Comparison of ENCODE assay signal across 8 cellular contexts in genomic region chrX:9466711-9467110, GRCh38. TPM values are rescaled to one million over a fixed set of nuclear protein-coding genes. Genes with fewer than 3 reads are reported as not detected.
A peak's percentile ranks its signal among the peaks of the same experiment; 100 is the strongest.
DNase-seq lines count a peak whose midpoint lies in the region; ATAC-seq and TF ChIP-seq lines count a peak whose summit lies in the region.

No MANE protein-coding gene starts in this region.

- H3K4me3 ChIP-seq in heart right ventricle (peak overlapping the region in 8 of 10 donors; percentile 67 to 77 (median 72)), vagina (peak overlapping the region; percentile 63 to 67)

- 71 to 73% methylated on average over 7 of the region's 7 CpGs for WGBS in heart right ventricle, 2 donors

- H3K4me1 ChIP-seq in heart right ventricle (peaks cover 0 to 46% (median 14%) of the 10 kb centered on the region in 9 donors), vagina (peaks cover 44% of the 10 kb centered on the region)

- H3K36me3 ChIP-seq in heart right ventricle, result no peaks in the 10 kb centered on the region
- H3K36me3 ChIP-seq in vagina, result no peaks in the 10 kb centered on the region

- H3K36me3 Mint-ChIP-seq in activated naive CD8-positive, alpha-beta T cell treated with anti-CD3 and anti-CD28 coated beads, Interleukin-2, amount 50 U/mL, for 24 hours (ENCODE audit: low read depth), result peaks cover 18% of the 10 kb centered on the region
- H3K36me3 Mint-ChIP-seq in memory B cell, result peaks cover 7% of the 10 kb centered on the region

- no peaks in the 10 kb centered on the region for H3K9me3 Mint-ChIP-seq in activated naive CD8-positive, alpha-beta T cell treated with anti-CD3 and anti-CD28 coated beads, Interleukin-2, amount 50 U/mL, for 24 hours
- no peaks in the 10 kb centered on the region for H3K9me3 Mint-ChIP-seq in memory B cell

- H3K4me1 Mint-ChIP-seq in activated naive CD8-positive, alpha-beta T cell treated with anti-CD3 and anti-CD28 coated beads, Interleukin-2, amount 50 U/mL, for 24 hours, result peaks cover 49% of the 10 kb centered on the region
- peaks cover 20% of the 10 kb centered on the region for H3K4me1 Mint-ChIP-seq in memory B cell

- ATAC-seq in heart right ventricle (no peak), left ventricle myocardium superior (no peak), memory B cell (ENCODE audit: low read depth) (no peak)
- no peak for ATAC-seq in activated naive CD8-positive, alpha-beta T cell treated with anti-CD3 and anti-CD28 coated beads, Interleukin-2, amount 50 U/mL, for 24 hours

- peaks cover 0 to 78% (median 0%) of the 10 kb centered on the region in 7 donors for H3K27me3 ChIP-seq in heart right ventricle
- no peaks in the 10 kb centered on the region for H3K27me3 ChIP-seq in vagina

- H3K27ac Mint-ChIP-seq in activated naive CD8-positive, alpha-beta T cell treated with anti-CD3 and anti-CD28 coated beads, Interleukin-2, amount 50 U/mL, for 24 hours, result peak overlapping the region; percentile 54
- peak overlapping the region; percentile 14 for H3K27ac Mint-ChIP-seq in memory B cell

- TF ChIP-seq CTCF in heart right ventricle (IDR thresholded peaks at IDR 0.05) (no peak), vagina (IDR thresholded peaks at IDR 0.05) (no peak)

- no peak for TF ChIP-seq POLR2A in vagina (IDR thresholded peaks at IDR 0.05)

- peak overlapping the region; percentile 81 for H3K4me3 Mint-ChIP-seq in activated naive CD8-positive, alpha-beta T cell treated with anti-CD3 and anti-CD28 coated beads, Interleukin-2, amount 50 U/mL, for 24 hours
- H3K4me3 Mint-ChIP-seq in memory B cell, result peak overlapping the region; percentile 75

- intact Hi-C loops in heart right ventricle (cut with DNase I) (loop anchor here in 5 of 10 donors (10.0 kb wide), 5 partner anchors 68 to 208 kb away; no protein-coding TSS in a partner anchor), left ventricle myocardium superior (cut with micrococcal nuclease) (no loop called here), vagina (cut with DNase I) (no loop called here)

- peaks cover 3% of the 10 kb centered on the region for H3K27me3 Mint-ChIP-seq in activated naive CD8-positive, alpha-beta T cell treated with anti-CD3 and anti-CD28 coated beads, Interleukin-2, amount 50 U/mL, for 24 hours
- H3K27me3 Mint-ChIP-seq in memory B cell, result no peaks in the 10 kb centered on the region

- H3K9me3 ChIP-seq in heart right ventricle (no peaks in the 10 kb centered on the region), vagina (no peaks in the 10 kb centered on the region)

- peak overlapping the region in 1 of 10 donors; percentile 83 for H3K27ac ChIP-seq in heart right ventricle
- H3K27ac ChIP-seq in vagina, result no peak overlapping the region

- no peak for DNase-seq in heart right ventricle
- no peak for DNase-seq in left ventricle myocardium superior
- no peak for DNase-seq in activated naive CD8-positive, alpha-beta T cell treated with anti-CD3 and anti-CD28 coated beads, Interleukin-2, amount 50 U/mL, for 24 hours
- no peak for DNase-seq in memory B cell (ENCODE audit: low spot score in 2 of 2)
- DNase-seq in vagina (ENCODE audit: extremely low spot score in 2 of 2), result no peak
- no peak for DNase-seq in SW480 (ENCODE audit: low spot score)
- DNase-seq in DMS153 treated with DMSO at 0.1 percent for 48 hours (lab: John Stamatoyannopoulos, UW; ENCODE audit: unreplicated experiment), result no peak
- DNase-seq in NCI-H748 (lab: John Stamatoyannopoulos, UW; ENCODE audit: unreplicated experiment), result no peak

RNA-seq across cellular contexts. Expression of gene TBL1X, which starts 1.9 kb away (rescaled TPM):
- 10 to 100 TPM in 5 of 10 donors, 1 to 10 TPM in 5; 6.5 to 14.1 (median 10.2) TPM for total RNA-seq in heart right ventricle
- polyA plus RNA-seq in heart right ventricle, result 1 to 10 TPM; 1.8 to 3.6 TPM
- 12.3 TPM for total RNA-seq in left ventricle myocardium superior
- 41.3 TPM for total RNA-seq in vagina
